ENCODE assay signal across 13 cellular contexts in genomic region chr1:40653851-40654537, GRCh38. TPM values are rescaled to one million over a fixed set of nuclear protein-coding genes. Genes with fewer than 3 reads are reported as not detected.
A peak's percentile ranks its signal among the peaks of the same experiment; 100 is the strongest.
DNase-seq lines count a peak whose midpoint lies in the region; ATAC-seq and TF ChIP-seq lines count a peak whose summit lies in the region.
"Had no signal": no experiment of that assay in that cellular context is flagged by ENCODE, and none has a peak within 500 bp of the region (broad histone marks: within the 10 kb centered on the region; RNA-seq: fewer than 3 reads in every experiment).

No MANE protein-coding gene starts in this region.

- no peaks in the 10 kb centered on the region for H3K27me3 ChIP-seq in H9 (ENCODE audit: insufficient read depth, low read length)

- H3K4ac ChIP-seq in H9 (ENCODE audit: low read depth, low read length) = no peak overlapping the region

- H2BK20ac ChIP-seq in H9 (ENCODE audit: low read depth, low read length, poor library complexity, severe bottlenecking) = no peak overlapping the region

- H3K56ac ChIP-seq in H9 (ENCODE audit: insufficient read length, low read depth, low read length) = no peak overlapping the region

- peaks cover 5% of the 10 kb centered on the region; the same call in 1 of the 2 replicates for H3K4me1 ChIP-seq in H9 (ENCODE audit: insufficient read depth, low read length)
- H3K4me1 ChIP-seq: HAP-1 had no signal

- H3K4me3 Mint-ChIP-seq in H9 (peak overlapping the region; percentile 67 to 81), endothelial cell (ENCODE audit: unreplicated experiment) (peak overlapping the region; percentile 42), neural crest cell (peak overlapping the region; percentile 61)

- no CpG with 5 or more reads among the region's 35 CpGs for WGBS in H9 (ENCODE audit: extremely low coverage, insufficient read length, low lambda C conversion rate)

- no peak overlapping the region for H2BK5ac ChIP-seq in H9 (ENCODE audit: insufficient read length, low read length)

- H3K27ac Mint-ChIP-seq in H9 = peak overlapping the region in 2 of 3 experiments; percentile 40 to 60; a peak in 3 of 7 replicates
- no peak overlapping the region for H3K27ac Mint-ChIP-seq in endothelial cell (ENCODE audit: unreplicated experiment)
- peak overlapping the region; percentile 82 for H3K27ac Mint-ChIP-seq in neural crest cell (ENCODE audit: unreplicated experiment)

- H3K27me3 Mint-ChIP-seq in H9 (ENCODE audit: low read depth) (no peaks in the 10 kb centered on the region; the same call in 1 of the 2 replicates), endothelial cell (ENCODE audit: unreplicated experiment) (peaks cover 8% of the 10 kb centered on the region), neural crest cell (ENCODE audit: low read depth) (no peaks in the 10 kb centered on the region)

- intact Hi-C loops in posterior vena cava (cut with DNase I) = no loop called here

- H3K4me2 ChIP-seq in H9 (ENCODE audit: insufficient read depth, insufficient read length, low read length) = peak overlapping the region; percentile 27

- no peak overlapping the region for H2BK15ac ChIP-seq in H9 (ENCODE audit: low read depth, low read length)

- no peak overlapping the region for H2AFZ ChIP-seq in H9 (ENCODE audit: low read length)

- no peak overlapping the region for H3K9ac ChIP-seq in H9 (ENCODE audit: extremely low read depth, insufficient read length, low read length)

- H3K9me3 Mint-ChIP-seq in H9 (no peaks in the 10 kb centered on the region), endothelial cell (ENCODE audit: unreplicated experiment) (no peaks in the 10 kb centered on the region), neural crest cell (no peaks in the 10 kb centered on the region)

- no peak overlapping the region for H2AK5ac ChIP-seq in H9 (ENCODE audit: insufficient read length, low read length)

- ATAC-seq in HG02571 (IDR thresholded peaks at IDR 0.05; ENCODE audit: unreplicated experiment) (no peak), HG02884 (IDR thresholded peaks at IDR 0.05; ENCODE audit: unreplicated experiment) (no peak)
- ATAC-seq: left ventricle myocardium superior had no signal

- no peak overlapping the region for H4K5ac ChIP-seq in H9 (ENCODE audit: insufficient read length, low read depth, low read length)

- peak overlapping the region; percentile 14; the same call in 1 of the 2 replicates for H3K14ac ChIP-seq in H9 (ENCODE audit: insufficient read depth, low read length)

- peaks cover 12 to 19% of the 10 kb centered on the region in 2 experiments for H3K4me1 Mint-ChIP-seq in H9
- H3K4me1 Mint-ChIP-seq in endothelial cell (ENCODE audit: unreplicated experiment) = peaks cover 15% of the 10 kb centered on the region
- peaks cover 18% of the 10 kb centered on the region for H3K4me1 Mint-ChIP-seq in neural crest cell

- H3K23me2 ChIP-seq in H9 (ENCODE audit: insufficient read length, low read depth, low read length, poor library complexity, severe bottlenecking) = no peaks in the 10 kb centered on the region

- H3K36me3 Mint-ChIP-seq in H9 (ENCODE audit: insufficient read depth in 1 of 3, low read depth in 3 of 3) = no peaks in the 10 kb centered on the region
- no peaks in the 10 kb centered on the region for H3K36me3 Mint-ChIP-seq in endothelial cell (ENCODE audit: low read depth, unreplicated experiment)
- H3K36me3 Mint-ChIP-seq in neural crest cell (ENCODE audit: low read depth) = no peaks in the 10 kb centered on the region

- H2BK120ac ChIP-seq in H9 (ENCODE audit: low read depth, low read length, poor library complexity, severe bottlenecking) = no peak overlapping the region

- no peak overlapping the region for H3K27ac ChIP-seq in H9 (ENCODE audit: insufficient read length, low read depth, low read length)

- no peaks in the 10 kb centered on the region for H4K20me1 ChIP-seq in H9 (ENCODE audit: control insufficient read depth, insufficient read depth, insufficient read length)

- H3T11ph ChIP-seq in H9 (ENCODE audit: low read length) = no peak overlapping the region

- peak overlapping the region; percentile 23 for H3K18ac ChIP-seq in H9 (ENCODE audit: insufficient read length, low read depth, low read length)

- TF ChIP-seq CTCF in H9 (conservative IDR thresholded peaks at IDR 0.05) (no peak), endothelial cell (IDR thresholded peaks at IDR 0.05; ENCODE audit: unreplicated experiment) (no peak), neural crest cell (conservative IDR thresholded peaks at IDR 0.05) (no peak)

- H2BK12ac ChIP-seq in H9 (ENCODE audit: insufficient read length, low read depth, low read length) = no peak overlapping the region

- no peak overlapping the region for H4K8ac ChIP-seq in H9 (replicated peaks; ENCODE audit: insufficient read length, low read depth, low read length)

- H3K9me3 ChIP-seq in H9 (ENCODE audit: control insufficient read depth, low read depth, low read length) = no peaks in the 10 kb centered on the region
- H3K9me3 ChIP-seq: HAP-1 had no signal

- H3K23ac ChIP-seq in H9 (ENCODE audit: insufficient read length, low read depth, low read length) = no peak overlapping the region

- H4K91ac ChIP-seq in H9 (ENCODE audit: insufficient read length, low read depth, low read length) = no peak overlapping the region

- H3K79me1 ChIP-seq in H9 (ENCODE audit: insufficient read depth, low read depth, low read length, poor library complexity, severe bottlenecking) = no peaks in the 10 kb centered on the region

- H3K79me2 ChIP-seq in H9 (ENCODE audit: insufficient read depth, low read length) = no peaks in the 10 kb centered on the region

- DNase-seq in H9 (peak; percentile 73), NCI-H69 (lab: John Stamatoyannopoulos, UW) (peak; percentile 54), endothelial cell (ENCODE audit: low spot score) (peak; percentile 55), neural crest cell (ENCODE audit: low read depth, low spot score) (peak; percentile 41), posterior vena cava (ENCODE audit: low spot score) (no peak), NCI-H1048 (lab: John Stamatoyannopoulos, UW) (no peak)
- DNase-seq: activated CD4-positive, CD25-positive, alpha-beta regulatory T cell treated with anti-CD3 and anti-CD28 coated beads, Interleukin-2, amount 50 U/mL, for 72 hours; activated T-cell treated with anti-CD3 and anti-CD28 coated beads, Interleukin-2, amount 50 U/mL, for 1 hour; left ventricle myocardium superior; NCI-H1930 had no signal

RNA-seq across cellular contexts. Expression of gene RIMS3, which starts 11.5 kb away (rescaled TPM):
- total RNA-seq in H9 (2021) (13.7 and 14.2 TPM in 2 replicates), endothelial cell (ENCODE audit: unreplicated experiment) (5.4 TPM), neural crest cell (22.4 and 22.9 TPM in 2 replicates), posterior vena cava (10 to 100 TPM in 1 of 2 donors, 1 to 10 TPM in 1; 8.2 to 11.2 TPM)

RNA-seq across cellular contexts. Expression of gene NFYC, which starts 37.5 kb away (rescaled TPM):
- total RNA-seq in H9 (2021) = 54.1 and 54.7 TPM in 2 replicates
- total RNA-seq in endothelial cell (ENCODE audit: unreplicated experiment) = 49.7 TPM
- total RNA-seq in neural crest cell = 67.2 and 73.1 TPM in 2 replicates
- 10 to 100 TPM; 33.5 to 44.8 TPM for total RNA-seq in posterior vena cava

Comparison
In these comparisons a context has a peak if more than half of its experiments do, and no peak if none do; other contexts are left out.
1. DNase-seq: peak in H9 (single experiment), NCI-H69 (single experiment), endothelial cell (single experiment) and neural crest cell (single experiment); none in posterior vena cava (single experiment) and NCI-H1048 (single experiment).
2. Peak in every context shown above with its lines, with median percentiles within 50 percentile points of each other: H3K4me3 Mint-ChIP-seq.